In the genomic region with DNA sequence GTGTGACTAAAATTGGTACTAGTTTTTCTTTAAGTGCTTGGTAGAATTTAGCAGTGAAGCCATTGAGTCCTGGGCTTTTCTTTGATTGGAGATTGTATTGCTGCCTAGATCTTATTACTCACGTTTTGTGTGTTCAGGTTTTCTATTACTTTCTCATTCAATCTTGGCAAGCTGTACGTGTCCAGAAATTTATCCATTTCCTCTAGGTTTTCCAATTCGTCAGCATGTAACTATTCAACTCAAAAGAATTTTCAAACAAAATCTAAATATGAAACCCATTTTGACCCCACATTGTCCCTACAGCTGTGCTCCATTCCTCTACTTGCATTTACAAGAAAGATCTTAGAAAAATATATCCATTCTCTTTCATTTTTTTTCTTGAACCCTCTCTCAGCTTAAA, we compare ENCODE assay signal across 1 cellular context.
TF ChIP-seq lines count a peak whose summit lies in the region.

No MANE protein-coding gene starts in this region.

TF ChIP-seq in GM23338, 12 proteins besides CTCF, POLR2A, EP300 and RAD21 (continued from another document):
- no peak for TF ChIP-seq ZNF462 (CRISPR knock-in tag; IDR thresholded peaks at IDR 0.05)
- no peak for TF ChIP-seq STAT1 (IDR thresholded peaks at IDR 0.05; ENCODE audit: unreplicated experiment)
- TF ChIP-seq CREB1 (CRISPR knock-in tag; IDR thresholded peaks at IDR 0.05; ENCODE audit: low read depth), result no peak
- TF ChIP-seq EZH2phosphoT487 (IDR thresholded peaks at IDR 0.05; ENCODE audit: unreplicated experiment), result no peak
- no peak for TF ChIP-seq POLR2AphosphoS5 (IDR thresholded peaks at IDR 0.05; ENCODE audit: low read depth)
- no peak for TF ChIP-seq ZNF331 (CRISPR knock-in tag; IDR thresholded peaks at IDR 0.05; ENCODE audit: low read depth)
